Comparison of ENCODE assay signal across 26 cellular contexts in genomic region chr1:155075535-155075934, GRCh38. TPM values are rescaled to one million over a fixed set of nuclear protein-coding genes. Genes with fewer than 3 reads are reported as not detected.
DNase-seq lines count a peak whose midpoint lies in the region; TF ChIP-seq lines count a peak whose summit lies in the region.
"Had no signal": no experiment of that assay in that cellular context is flagged by ENCODE, and none has a peak within 500 bp of the region (broad histone marks: within the 10 kb centered on the region; RNA-seq: fewer than 3 reads in every experiment).

No MANE protein-coding gene starts in this region.

- H3K4me3 ChIP-seq in HEK293 (ENCODE audit: low read depth, low read length) (no peak overlapping the region), WERI-Rb-1 (ENCODE audit: low read depth, low read length) (no peak overlapping the region), osteoblast (ENCODE audit: insufficient read depth, low read length) (no peak overlapping the region), coronary artery (no peak overlapping the region), Peyer's patch (no peak overlapping the region)
- H3K4me3 ChIP-seq: esophagus squamous epithelium, K562, stomach, tibial nerve had no signal

- H3K9me3 ChIP-seq in HEK293 (ENCODE audit: control insufficient read depth, insufficient read depth, low read depth, low read length) (no peaks in the 10 kb centered on the region), WERI-Rb-1 (ENCODE audit: severe bottlenecking) (no peaks in the 10 kb centered on the region), osteoblast (ENCODE audit: low read depth, low read length) (no peaks in the 10 kb centered on the region), Peyer's patch (no peaks in the 10 kb centered on the region)
- H3K9me3 ChIP-seq: esophagus squamous epithelium, stomach, tibial nerve had no signal

- no peak overlapping the region for H3K27ac ChIP-seq in HEK293 (ENCODE audit: extremely low read depth, low read depth, low read length)
- no peak overlapping the region for H3K27ac ChIP-seq in WERI-Rb-1
- H3K27ac ChIP-seq in osteoblast (ENCODE audit: low read depth, low read length) = no peak overlapping the region
- H3K27ac ChIP-seq in coronary artery = no peak overlapping the region
- no peak overlapping the region for H3K27ac ChIP-seq in Peyer's patch
- H3K27ac ChIP-seq: esophagus squamous epithelium, stomach, tibial nerve had no signal

- no peak for TF ChIP-seq POLR2A in Peyer's patch (IDR thresholded peaks at IDR 0.05)

- H3K4me2 ChIP-seq in osteoblast (ENCODE audit: insufficient read depth, low read length) = no peak overlapping the region

- H3K36me3 ChIP-seq in HEK293 (ENCODE audit: control insufficient read depth in 2 of 2, insufficient read depth in 1 of 2, low read length in 2 of 2) = no peaks in the 10 kb centered on the region
- H3K36me3 ChIP-seq in WERI-Rb-1 = no peaks in the 10 kb centered on the region
- H3K36me3 ChIP-seq in osteoblast (ENCODE audit: insufficient read depth, low read length) = no peaks in the 10 kb centered on the region
- H3K36me3 ChIP-seq in Peyer's patch = no peaks in the 10 kb centered on the region
- H3K36me3 ChIP-seq: esophagus squamous epithelium, stomach, tibial nerve had no signal

- H3K4me1 ChIP-seq in HEK293 (ENCODE audit: control insufficient read depth, insufficient read depth, low read length) = peaks cover 10% of the 10 kb centered on the region; the same call in 1 of the 2 replicates
- H3K4me1 ChIP-seq in osteoblast (ENCODE audit: insufficient read depth, low read length) = peaks cover 7% of the 10 kb centered on the region
- H3K4me1 ChIP-seq in Peyer's patch = peaks cover 16 to 34% (median 21%) of the 10 kb centered on the region in 4 donors

- POLR2A ChIA-PET in HEK293 (lab: Yijun Ruan, JAX) = interaction anchor here (0.8 to 1.9 kb wide), 7 partner anchors 8 to 114 kb away, joined by 3 to 6 read pairs (median 4); partner anchors contain the start of genes ADAM15 and KRTCAP2

- H3K27me3 ChIP-seq in WERI-Rb-1 (ENCODE audit: insufficient read depth, low read depth, severe bottlenecking) (peaks cover 18% of the 10 kb centered on the region), osteoblast (ENCODE audit: insufficient read depth, low read length) (peaks cover 34% of the 10 kb centered on the region), Peyer's patch (peaks cover 0 to 16% of the 10 kb centered on the region in 2 donors)

- no peaks in the 10 kb centered on the region for H4K20me1 ChIP-seq in osteoblast (ENCODE audit: insufficient read depth, low read length)

- TF ChIP-seq CTCF in HEK293 (tag by site-specific recombination; IDR thresholded peaks at IDR 0.05) = no peak; the same call in 1 of the 2 replicates
- TF ChIP-seq CTCF in WERI-Rb-1 (IDR thresholded peaks at IDR 0.05; ENCODE audit: low read depth, low read length) = peak; percentile 26; the same call in 1 of the 2 replicates
- TF ChIP-seq CTCF in osteoblast (IDR thresholded peaks at IDR 0.05; ENCODE audit: extremely low read depth, low read depth, low read length) = no peak
- TF ChIP-seq CTCF in coronary artery (IDR thresholded peaks at IDR 0.05) = no peak
- TF ChIP-seq CTCF in Peyer's patch (IDR thresholded peaks at IDR 0.05) = no peak

- H2AFZ ChIP-seq in osteoblast (ENCODE audit: low read length) = no peak overlapping the region

- DNase-seq in NCI-H510A treated with DMSO at 0.1 percent for 48 hours (lab: John Stamatoyannopoulos, UW) (peak; percentile 55), NCI-H510A (lab: John Stamatoyannopoulos, UW) (no peak), WERI-Rb-1 (peak; percentile 48), osteoblast (ENCODE audit: insufficient read length, low spot score, missing footprints) (peak; percentile 58), coronary artery (ENCODE audit: low spot score) (no peak), NCI-H2029 (lab: John Stamatoyannopoulos, UW) (no peak), Peyer's patch (no peak)
- DNase-seq: activated CD4-positive, alpha-beta T cell treated with anti-CD3 and anti-CD28 coated beads for 4 hours; activated effector memory CD4-positive, alpha-beta T cell treated with Interleukin-2 at 50 U/mL for 16 hours; activated naive CD8-positive, alpha-beta T cell treated with anti-CD3 and anti-CD28 coated beads, Interleukin-2, amount 10 ng/mL, durations not matched to agents 7 days and 5 days; caudate nucleus; DND-41; esophagus squamous epithelium; HCEC 1CT; left colon; NCI-H2227 treated with DMSO at 0.1 percent for 48 hours; occipital lobe; small intestine; stomach had no signal

- CTCF ChIA-PET in HEK293 (lab: Yijun Ruan, JAX) = interaction anchor here (0.8 to 8.0 kb wide), 8 partner anchors 9 to 748 kb away, joined by 3 to 66 read pairs (median 4); no protein-coding TSS in a partner anchor

- H3K79me2 ChIP-seq in osteoblast (ENCODE audit: insufficient read depth, low read length) = no peaks in the 10 kb centered on the region

TF ChIP-seq in HEK293, 187 proteins besides CTCF, POLR2A, EP300 and RAD21 (continues in another document):
- TF ChIP-seq ZBTB49 (tag by site-specific recombination; IDR thresholded peaks at IDR 0.05; ENCODE audit: low read depth) = no peak
- no peak for TF ChIP-seq ZFP3 (tag by site-specific recombination; IDR thresholded peaks at IDR 0.05; ENCODE audit: low read depth)
- TF ChIP-seq ZNF324 (tag by site-specific recombination; IDR thresholded peaks at IDR 0.05) = no peak
- TF ChIP-seq YY2 (tag by site-specific recombination; IDR thresholded peaks at IDR 0.05) = no peak; the same call in 1 of the 2 replicates
- TF ChIP-seq ZNF530 (tag by site-specific recombination; IDR thresholded peaks at IDR 0.05; ENCODE audit: low read depth) = no peak
- no peak for TF ChIP-seq SCRT2 (tag by site-specific recombination; IDR thresholded peaks at IDR 0.05)
- no peak for TF ChIP-seq ZFP41 (tag by site-specific recombination; IDR thresholded peaks at IDR 0.05; ENCODE audit: borderline replicate concordance)
- TF ChIP-seq ZNF623 (tag by site-specific recombination; IDR thresholded peaks at IDR 0.05) = no peak
- TF ChIP-seq ZNF792 (tag by site-specific recombination; IDR thresholded peaks at IDR 0.05) = no peak
- no peak for TF ChIP-seq GLI2 (tag by site-specific recombination; IDR thresholded peaks at IDR 0.05; ENCODE audit: borderline replicate concordance, low read depth)
- TF ChIP-seq ZBTB17 (tag by site-specific recombination; IDR thresholded peaks at IDR 0.05) = peak; percentile 78
- TF ChIP-seq TCF7L2 (IDR thresholded peaks at IDR 0.05; ENCODE audit: borderline replicate concordance, low read depth, low read length) = no peak
- TF ChIP-seq ELK4 (IDR thresholded peaks at IDR 0.05; ENCODE audit: borderline replicate concordance, low read depth, low read length) = no peak
- TF ChIP-seq ZNF747 (tag by site-specific recombination; IDR thresholded peaks at IDR 0.05) = no peak
- TF ChIP-seq ZNF146 (tag by site-specific recombination; IDR thresholded peaks at IDR 0.05) = no peak
- no peak for TF ChIP-seq ZNF26 (tag by site-specific recombination; IDR thresholded peaks at IDR 0.05)
- TF ChIP-seq ZSCAN30 (tag by site-specific recombination; IDR thresholded peaks at IDR 0.05) = no peak
- no peak for TF ChIP-seq KLF1 (tag by site-specific recombination; IDR thresholded peaks at IDR 0.05)
- peak; percentile 86 for TF ChIP-seq GLIS1 (tag by site-specific recombination; IDR thresholded peaks at IDR 0.05)

RNA-seq across cellular contexts. Expression of gene EFNA3, which starts 3.1 kb away (rescaled TPM):
- total RNA-seq in osteoblast (1.4 and 2.1 TPM in 2 replicates), Peyer's patch (1 to 10 TPM; 2.3 to 8.7 (median 5.3) TPM)
- total RNA-seq: stomach had no signal

RNA-seq across cellular contexts. Expression of gene EFNA4, which starts 12.0 kb away (rescaled TPM):
- total RNA-seq in osteoblast = 3.5 and 3.6 TPM in 2 replicates
- total RNA-seq in Peyer's patch = 10 to 100 TPM in 3 of 4 donors, 1 to 10 TPM in 1; 2.5 to 39.6 (median 18.2) TPM

RNA-seq across cellular contexts. Expression of gene ADAM15, which starts 24.4 kb away (rescaled TPM):
- total RNA-seq in osteoblast = 89.0 and 101 TPM in 2 replicates
- total RNA-seq in Peyer's patch = 100 to 1,000 TPM; 111 to 191 (median 126) TPM

RNA-seq across cellular contexts. Expression of gene DCST1, which starts 41.9 kb away (rescaled TPM):
- total RNA-seq in osteoblast (not detected in 2 replicates), Peyer's patch (1 to 10 TPM in 1 of 4 donors, under 1 TPM in 1, not detected in 2; 0.88 to 2.7 TPM)
- total RNA-seq: activated naive CD8-positive, alpha-beta T cell treated with anti-CD3 and anti-CD28 coated beads, Interleukin-2, amount 10 ng/mL, durations not matched to agents 7 days and 5 days; astrocyte; B cell; frontal cortex; HT1080; K562; occipital lobe had no signal

RNA-seq across cellular contexts. Expression of gene DCST2, which starts 42.0 kb away (rescaled TPM):
- not detected in 2 replicates for total RNA-seq in osteoblast
- 10 to 100 TPM in 1 of 4 donors, 1 to 10 TPM in 3; 1.7 to 12.5 (median 5.3) TPM for total RNA-seq in Peyer's patch

Comparison
In these comparisons a context has a peak if more than half of its experiments do, and no peak if none do; other contexts are left out.
1. DNase-seq: peak in NCI-H510A treated with DMSO at 0.1 percent for 48 hours (single experiment), WERI-Rb-1 (single experiment) and osteoblast (single experiment); none in NCI-H510A (single experiment), coronary artery (single experiment), NCI-H2029 (single experiment) and Peyer's patch (0 of 3).